ENCODE assay signal across 20 cellular contexts in genomic region chr2:43511199-43511598, GRCh38.
"Had no signal": no experiment of that assay in that cellular context is flagged by ENCODE, and none has a peak within 500 bp of the region (broad histone marks: within the 10 kb centered on the region; RNA-seq: fewer than 3 reads in every experiment).

No MANE protein-coding gene starts in this region.

- H3K79me2 ChIP-seq: hepatocyte had no signal

- H3K27me3 ChIP-seq: hepatocyte, neutrophil, spleen, suprapubic skin, thyroid gland, upper lobe of left lung, uterus had no signal

- H3K4me3 ChIP-seq: coronary artery, hepatocyte, psoas muscle, spleen, suprapubic skin, thyroid gland, upper lobe of left lung, uterus had no signal

- H3K36me3 ChIP-seq: suprapubic skin, uterus had no signal

- H3K4me2 ChIP-seq: hepatocyte had no signal

- FAIRE-seq: endothelial cell of umbilical vein had no signal

- H3K27ac ChIP-seq: coronary artery, hepatocyte, neutrophil, psoas muscle, spleen, suprapubic skin, thyroid gland, upper lobe of left lung had no signal

- H3K27ac Mint-ChIP-seq: endodermal cell; naive thymus-derived CD4-positive, alpha-beta T cell; nephron progenitor cell had no signal

- DNase-seq: effector CD4-positive, alpha-beta T cell; endodermal cell; foreskin melanocyte; head of caudate nucleus; left colon; naive thymus-derived CD4-positive, alpha-beta T cell; nephron progenitor cell; psoas muscle; spleen; stimulated activated CD4-positive, alpha-beta T cell treated with anti-CD3 and anti-CD28 coated beads, Interleukin-15, amount 100 ng/mL, for 24 hours; stimulated activated CD4-positive, alpha-beta T cell treated with anti-CD3 and anti-CD28 coated beads, Interleukin-2, amount 100 ng/mL, for 24 hours; stimulated activated naive CD8-positive, alpha-beta T cell treated with anti-CD3 and anti-CD28 coated beads, Interleukin-15, Interleukin-2, amounts not matched to agents 100 U/mL and 50 U/mL, for 24 hours; thyroid gland; uterus had no signal

- H2AFZ ChIP-seq: hepatocyte had no signal

- H3K4me3 Mint-ChIP-seq: endodermal cell; naive thymus-derived CD4-positive, alpha-beta T cell; nephron progenitor cell had no signal

- H3K9me3 Mint-ChIP-seq: endodermal cell, nephron progenitor cell had no signal

- H3K27me3 Mint-ChIP-seq: naive thymus-derived CD4-positive, alpha-beta T cell had no signal

- H3K4me1 Mint-ChIP-seq: nephron progenitor cell had no signal

- H3K4me1 ChIP-seq: uterus had no signal

- H3K9me3 ChIP-seq: neutrophil, psoas muscle, spleen, suprapubic skin, thyroid gland, upper lobe of left lung, uterus had no signal
